Comparison of ENCODE assay signal across 13 cellular contexts in genomic region chr15:41545218-41545617, GRCh38. TPM values are rescaled to one million over a fixed set of nuclear protein-coding genes. Genes with fewer than 3 reads are reported as not detected.
DNase-seq lines count a peak whose midpoint lies in the region; ATAC-seq and TF ChIP-seq lines count a peak whose summit lies in the region.
"Had no signal": no experiment of that assay in that cellular context is flagged by ENCODE, and none has a peak within 500 bp of the region (broad histone marks: within the 10 kb centered on the region; RNA-seq: fewer than 3 reads in every experiment).

No MANE protein-coding gene starts in this region.

- no peaks in the 10 kb centered on the region for H3K27me3 Mint-ChIP-seq in activated T-cell treated with anti-CD3 and anti-CD28 coated beads, Interleukin-2, amount 50 U/mL, for 4 hours (ENCODE audit: low read depth)
- H3K27me3 Mint-ChIP-seq in T-cell (no peaks in the 10 kb centered on the region), progenitor cell of endocrine pancreas (no peaks in the 10 kb centered on the region)

- H3K36me3 Mint-ChIP-seq in activated T-cell treated with anti-CD3 and anti-CD28 coated beads, Interleukin-2, amount 50 U/mL, for 4 hours (ENCODE audit: insufficient read depth) = peaks cover 2% of the 10 kb centered on the region
- H3K36me3 Mint-ChIP-seq in T-cell (no peaks in the 10 kb centered on the region), progenitor cell of endocrine pancreas (ENCODE audit: insufficient read depth) (no peaks in the 10 kb centered on the region)

- CTCF ChIA-PET in T-cell (lab: Charles Lee) = interaction anchor here in 1 of 2 donors (2.6 kb wide), 1 partner anchor 12 kb away, joined by 21 read pairs; no protein-coding TSS in a partner anchor

- no peak for TF ChIP-seq CTCF in progenitor cell of endocrine pancreas (IDR thresholded peaks at IDR 0.05; ENCODE audit: unreplicated experiment)
- no peak for TF ChIP-seq CTCF in GM13977 (IDR thresholded peaks at IDR 0.05; ENCODE audit: extremely low read depth, insufficient read depth, missing control alignments)

- in situ Hi-C loops in GM13977 (cut with MboI; ENCODE audit: low pct_unique_long_range_greater_than_20kb, low sequenced_read_pairs, unreplicated experiment) = no loop called here

- peaks cover 9% of the 10 kb centered on the region for H3K4me1 Mint-ChIP-seq in activated T-cell treated with anti-CD3 and anti-CD28 coated beads, Interleukin-2, amount 50 U/mL, for 4 hours (ENCODE audit: low read depth)
- H3K4me1 Mint-ChIP-seq in T-cell = peaks cover 15 to 34% (median 17%) of the 10 kb centered on the region in 3 donors
- H3K4me1 Mint-ChIP-seq in progenitor cell of endocrine pancreas (ENCODE audit: low read depth) = peaks cover 2% of the 10 kb centered on the region

- no peaks in the 10 kb centered on the region for H3K9me3 Mint-ChIP-seq in activated T-cell treated with anti-CD3 and anti-CD28 coated beads, Interleukin-2, amount 50 U/mL, for 4 hours
- no peaks in the 10 kb centered on the region for H3K9me3 Mint-ChIP-seq in T-cell
- H3K9me3 Mint-ChIP-seq in progenitor cell of endocrine pancreas (ENCODE audit: low read depth) = no peaks in the 10 kb centered on the region

- peak overlapping the region; percentile 4 for H3K27ac ChIP-seq in cingulate gyrus (ENCODE audit: low read depth, low read length)
- H3K27ac ChIP-seq: WERI-Rb-1 had no signal

- ATAC-seq in activated T-cell treated with anti-CD3 and anti-CD28 coated beads, Interleukin-2, amount 50 U/mL, for 4 hours = no peak
- ATAC-seq in T-cell (replicated peaks in 1 of 4) = no peak
- no peak for ATAC-seq in HG03442 (IDR thresholded peaks at IDR 0.05; ENCODE audit: unreplicated experiment)
- no peak for ATAC-seq in HG03095 (IDR thresholded peaks at IDR 0.05; ENCODE audit: unreplicated experiment)
- ATAC-seq: SK-N-SH treated with all-trans-retinoic acid at 6 μM for 48 hours had no signal

- peak overlapping the region; percentile 97 for H3K4me3 Mint-ChIP-seq in activated T-cell treated with anti-CD3 and anti-CD28 coated beads, Interleukin-2, amount 50 U/mL, for 4 hours
- H3K4me3 Mint-ChIP-seq in T-cell = peak overlapping the region; percentile 92 to 94 (median 93)
- H3K4me3 Mint-ChIP-seq in progenitor cell of endocrine pancreas (ENCODE audit: low read depth) = peak overlapping the region; percentile 97

- DNase-seq in activated T-cell treated with anti-CD3 and anti-CD28 coated beads, Interleukin-2, amount 50 U/mL, for 4 hours = no peak
- no peak for DNase-seq in activated T-cell treated with anti-CD3 and anti-CD28 coated beads, Interleukin-2, amount 50 U/mL, for 1 hour
- no peak for DNase-seq in T-cell
- DNase-seq in progenitor cell of endocrine pancreas (ENCODE audit: low spot score, unreplicated experiment) = no peak
- DNase-seq in GM13977 (ENCODE audit: low spot score) = no peak
- DNase-seq: GDM1, NCI-H2029, NCI-H524, WERI-Rb-1 had no signal

- POLR2A ChIA-PET in T-cell (lab: Charles Lee) = no interaction called here

- H3K27ac Mint-ChIP-seq in T-cell (peak overlapping the region in 1 of 2 donors; percentile 44), progenitor cell of endocrine pancreas (peak overlapping the region; percentile 89)

RNA-seq across cellular contexts. Expression of gene RPAP1, which starts 1.2 kb away (rescaled TPM):
- total RNA-seq in activated T-cell treated with anti-CD3 and anti-CD28 coated beads, Interleukin-2, amount 50 U/mL, for 4 hours = 10 to 100 TPM; 63.6 to 70.4 (median 66.2) TPM
- total RNA-seq in T-cell (10 to 100 TPM; 33.5 to 57.8 (median 53.2) TPM), progenitor cell of endocrine pancreas (63.8 and 69.4 TPM in 2 replicates)

RNA-seq across cellular contexts. Expression of gene TYRO3, which starts 13.8 kb away (rescaled TPM):
- total RNA-seq in activated T-cell treated with anti-CD3 and anti-CD28 coated beads, Interleukin-2, amount 50 U/mL, for 4 hours = 1 to 10 TPM; 2.2 to 2.9 (median 2.3) TPM
- total RNA-seq in T-cell = 1 to 10 TPM in 1 of 5 donors, under 1 TPM in 3, not detected in 1; 0.62 to 1.5 (median 0.78) TPM
- 86.7 and 106 TPM in 2 replicates for total RNA-seq in progenitor cell of endocrine pancreas

RNA-seq across cellular contexts. Expression of gene LTK, which starts 31.6 kb away (rescaled TPM):
- total RNA-seq in activated T-cell treated with anti-CD3 and anti-CD28 coated beads, Interleukin-2, amount 50 U/mL, for 4 hours = under 1 TPM; 0.11 to 0.24 (median 0.23) TPM
- total RNA-seq in T-cell = 10 to 100 TPM in 1 of 5 donors, 1 to 10 TPM in 4; 2.0 to 14.3 (median 6.8) TPM
- 0.55 and 1.2 TPM in 2 replicates for total RNA-seq in progenitor cell of endocrine pancreas

RNA-seq across cellular contexts. Expression of gene ITPKA, which starts 51.5 kb away (rescaled TPM):
- under 1 TPM; 0.20 to 0.47 (median 0.27) TPM for total RNA-seq in activated T-cell treated with anti-CD3 and anti-CD28 coated beads, Interleukin-2, amount 50 U/mL, for 4 hours
- total RNA-seq in T-cell = under 1 TPM in 1 of 5 donors, not detected in 4; 0.38 TPM
- total RNA-seq in progenitor cell of endocrine pancreas = 0.89 and 1.0 TPM in 2 replicates

Comparison
In these comparisons a context has a peak if more than half of its experiments do, and no peak if none do; other contexts are left out.
1. RNA of gene TYRO3, which starts 13.8 kb away (total RNA-seq): 86.7 to 106 TPM in progenitor cell of endocrine pancreas; 2.2 to 2.9 TPM in activated T-cell treated with anti-CD3 and anti-CD28 coated beads, Interleukin-2, amount 50 U/mL, for 4 hours and 0.62 to 1.5 TPM in T-cell; every median in the first group is over 10 times any median in the second.
2. Peak in every context shown above with its lines, with median percentiles within 50 percentile points of each other: H3K4me3 Mint-ChIP-seq.